11 cellular contexts compared by ENCODE assay signal in genomic region chr5:131277875-131278795, GRCh38. TPM values are rescaled to one million over a fixed set of nuclear protein-coding genes. Genes with fewer than 3 reads are reported as not detected.
DNase-seq lines count a peak whose midpoint lies in the region; ATAC-seq, FAIRE-seq and TF ChIP-seq lines count a peak whose summit lies in the region.
"Had no signal": no experiment of that assay in that cellular context is flagged by ENCODE, and none has a peak within 500 bp of the region (broad histone marks: within the 10 kb centered on the region; RNA-seq: fewer than 3 reads in every experiment).

No MANE protein-coding gene starts in this region.

- TF ChIP-seq POLR2A in GM12892 (IDR thresholded peaks at IDR 0.05; ENCODE audit: low read depth, low read length): no peak

- H3K4me3 ChIP-seq in fibroblast of the aortic adventitia (ENCODE audit: low read depth, low read length) (no peak overlapping the region), coronary artery (no peak overlapping the region)

- no peak overlapping the region for H3K27ac ChIP-seq in coronary artery

- TF ChIP-seq CTCF in fibroblast of the aortic adventitia (IDR thresholded peaks at IDR 0.05; ENCODE audit: insufficient read depth, low read length): no peak
- TF ChIP-seq CTCF in coronary artery (IDR thresholded peaks at IDR 0.05): no peak

- H3K36me3 Mint-ChIP-seq in T-helper 1 cell treated with Interleukin-12 subunit alpha and Interleukin-12 subunit beta and Interleukin-4 antibody, amounts not matched to agents 30 μg/mL and 1 μg/mL, for 36 hours (ENCODE audit: low read depth): peaks cover 42% of the 10 kb centered on the region

- peaks cover 57% of the 10 kb centered on the region for H3K4me1 Mint-ChIP-seq in T-helper 1 cell treated with Interleukin-12 subunit alpha and Interleukin-12 subunit beta and Interleukin-4 antibody, amounts not matched to agents 30 μg/mL and 1 μg/mL, for 36 hours (ENCODE audit: low read depth)

- no peaks in the 10 kb centered on the region for H3K9me3 Mint-ChIP-seq in T-helper 1 cell treated with Interleukin-12 subunit alpha and Interleukin-12 subunit beta and Interleukin-4 antibody, amounts not matched to agents 30 μg/mL and 1 μg/mL, for 36 hours
- H3K9me3 Mint-ChIP-seq: type B pancreatic cell had no signal

- no peaks in the 10 kb centered on the region for H3K27me3 Mint-ChIP-seq in T-helper 1 cell treated with Interleukin-12 subunit alpha and Interleukin-12 subunit beta and Interleukin-4 antibody, amounts not matched to agents 30 μg/mL and 1 μg/mL, for 36 hours (ENCODE audit: low read depth)
- H3K27me3 Mint-ChIP-seq: type B pancreatic cell had no signal

- DNase-seq in Ammon's horn (ENCODE audit: low spot score) (peak; percentile 26), GM12892 (ENCODE audit: insufficient read length) (no peak), fibroblast of the aortic adventitia (ENCODE audit: low read depth) (peak; percentile 8), GOT3 (lab: John Stamatoyannopoulos, UW) (no peak), CD1c-positive myeloid dendritic cell (ENCODE audit: extremely low spot score) (no peak), coronary artery (ENCODE audit: low spot score) (no peak)
- DNase-seq: NCI-H226 had no signal

- peak overlapping the region; percentile 41 for H3K4me3 Mint-ChIP-seq in T-helper 1 cell treated with Interleukin-12 subunit alpha and Interleukin-12 subunit beta and Interleukin-4 antibody, amounts not matched to agents 30 μg/mL and 1 μg/mL, for 36 hours
- H3K4me3 Mint-ChIP-seq: type B pancreatic cell had no signal

- peak overlapping the region; percentile 92 for H3K27ac Mint-ChIP-seq in T-helper 1 cell treated with Interleukin-12 subunit alpha and Interleukin-12 subunit beta and Interleukin-4 antibody, amounts not matched to agents 30 μg/mL and 1 μg/mL, for 36 hours
- H3K27ac Mint-ChIP-seq: type B pancreatic cell had no signal

- FAIRE-seq in GM12892 (lab: Jason Lieb, UNC): peak; percentile 36
- FAIRE-seq: D721Med had no signal

- no peak for ATAC-seq in HG03432 (IDR thresholded peaks at IDR 0.05; ENCODE audit: unreplicated experiment)

RNA-seq across cellular contexts. Expression of gene CDC42SE2, which starts 14.3 kb away (rescaled TPM):
- 86.3 TPM for polyA plus RNA-seq in GM12892 (2012; ENCODE audit: missing spikeins)
- 14.2 and 45.6 TPM in 2 replicates for total RNA-seq in fibroblast of the aortic adventitia (ENCODE audit: low replicate concordance)

Comparison
In these comparisons a context has a peak if more than half of its experiments do, and no peak if none do; other contexts are left out.
1. DNase-seq: peak in Ammon's horn (single experiment) and fibroblast of the aortic adventitia (single experiment); none in GM12892 (single experiment), GOT3 (single experiment), CD1c-positive myeloid dendritic cell (single experiment) and coronary artery (single experiment).